17 cellular contexts compared by ENCODE assay signal in genomic region chr4:749771-750666, GRCh38. TPM values are rescaled to one million over a fixed set of nuclear protein-coding genes. Genes with fewer than 3 reads are reported as not detected.
DNase-seq lines count a peak whose midpoint lies in the region; ATAC-seq and TF ChIP-seq lines count a peak whose summit lies in the region.
"Had no signal": no experiment of that assay in that cellular context is flagged by ENCODE, and none has a peak within 500 bp of the region (broad histone marks: within the 10 kb centered on the region; RNA-seq: fewer than 3 reads in every experiment).

No MANE protein-coding gene starts in this region.

- TF ChIP-seq POLR2A in Peyer's patch (IDR thresholded peaks at IDR 0.05): no peak

- H3K4me3 ChIP-seq in astrocyte of the spinal cord (ENCODE audit: low read depth, low read length) (no peak overlapping the region), psoas muscle (no peak overlapping the region), Peyer's patch (no peak overlapping the region)
- H3K4me3 ChIP-seq: cardiac muscle cell, ovary, stomach had no signal

- H3K9me3 ChIP-seq in psoas muscle (no peaks in the 10 kb centered on the region), Peyer's patch (no peaks in the 10 kb centered on the region)
- H3K9me3 ChIP-seq: ovary, stomach had no signal

- ATAC-seq in left cardiac atrium: peak; percentile 74 to 87
- peak in 3 of 4 donors; percentile 48 to 57 (median 52) for ATAC-seq in psoas muscle

- peaks cover 2 to 33% of the 10 kb centered on the region in 2 donors for H3K36me3 ChIP-seq in psoas muscle (ENCODE audit: insufficient read depth in 1 of 2, low read depth in 1 of 2)
- peaks cover 0 to 41% (median 0%) of the 10 kb centered on the region in 3 donors for H3K36me3 ChIP-seq in Peyer's patch
- H3K36me3 ChIP-seq: ovary had no signal

- intact Hi-C loops in left cardiac atrium (cut with DNase I): no loop called here
- intact Hi-C loops in psoas muscle (cut with DNase I): no loop called here

- DNase-seq in GOT3 (lab: John Stamatoyannopoulos, UW) (peak; percentile 33), astrocyte of the spinal cord (ENCODE audit: low read depth, low spot score) (peak; percentile 77), left cardiac atrium (peak; percentile 58), psoas muscle (peak; percentile 49 to 63), OCI-M2 (lab: John Stamatoyannopoulos, UW; ENCODE audit: unreplicated experiment) (no peak), COLO668 (lab: John Stamatoyannopoulos, UW; ENCODE audit: unreplicated experiment) (no peak), Peyer's patch (no peak)
- DNase-seq in stimulated activated naive CD4-positive, alpha-beta T cell (lab: John Stamatoyannopoulos, UW): no peak
- DNase-seq: CD8-positive, alpha-beta memory T cell; foreskin fibroblast; NCI-H1092 treated with DMSO at 0.1 percent for 48 hours; NCI-H510A; SHP77; stimulated activated CD4-positive, alpha-beta T cell treated with anti-CD3 and anti-CD28 coated beads, Interleukin-4, amount 100 ng/mL, for 24 hours; stomach had no signal

- H3K27ac ChIP-seq in psoas muscle: no peak overlapping the region
- H3K27ac ChIP-seq in Peyer's patch: no peak overlapping the region
- H3K27ac ChIP-seq: cardiac muscle cell, stomach had no signal

- in situ Hi-C loops in astrocyte of the spinal cord (cut with HindIII; ENCODE audit: low sequenced_read_pairs): no loop called here

- H3K27me3 ChIP-seq in psoas muscle (ENCODE audit: insufficient read depth in 3 of 3, low read length in 2 of 3) (no peaks in the 10 kb centered on the region), Peyer's patch (no peaks in the 10 kb centered on the region)
- H3K27me3 ChIP-seq: cardiac muscle cell, ovary, stomach had no signal

- 71 to 84% (median 78%) methylated on average over 18 of the region's 18 CpGs for WGBS in psoas muscle, 3 donors

- H3K4me1 ChIP-seq in psoas muscle: no peaks in the 10 kb centered on the region
- no peaks in the 10 kb centered on the region for H3K4me1 ChIP-seq in Peyer's patch

- TF ChIP-seq CTCF in astrocyte of the spinal cord (IDR thresholded peaks at IDR 0.05; ENCODE audit: low read depth, low read length) (no peak), psoas muscle (IDR thresholded peaks at IDR 0.05) (no peak), Peyer's patch (IDR thresholded peaks at IDR 0.05) (no peak)

RNA-seq across cellular contexts. Expression of gene PCGF3, which starts 44.4 kb away (rescaled TPM):
- total RNA-seq in left cardiac atrium (10 to 100 TPM; 21.4 to 26.6 TPM), psoas muscle (10 to 100 TPM; 13.0 to 18.6 (median 15.3) TPM), Peyer's patch (100 to 1,000 TPM in 2 of 4 donors, 10 to 100 TPM in 2; 58.3 to 168 (median 93.0) TPM)
- polyA plus RNA-seq in psoas muscle: 10 to 100 TPM; 10.9 to 19.2 (median 11.3) TPM

Comparison
In these comparisons a context has a peak if more than half of its experiments do, and no peak if none do; other contexts are left out.
1. DNase-seq: peak in GOT3 (single experiment), astrocyte of the spinal cord (single experiment), left cardiac atrium (single experiment) and psoas muscle (2 of 2); none in OCI-M2 (single experiment), stimulated activated naive CD4-positive, alpha-beta T cell (0 of 6), COLO668 (single experiment) and Peyer's patch (0 of 3).